Comparison of ENCODE assay signal across 7 cellular contexts in the genomic region with DNA sequence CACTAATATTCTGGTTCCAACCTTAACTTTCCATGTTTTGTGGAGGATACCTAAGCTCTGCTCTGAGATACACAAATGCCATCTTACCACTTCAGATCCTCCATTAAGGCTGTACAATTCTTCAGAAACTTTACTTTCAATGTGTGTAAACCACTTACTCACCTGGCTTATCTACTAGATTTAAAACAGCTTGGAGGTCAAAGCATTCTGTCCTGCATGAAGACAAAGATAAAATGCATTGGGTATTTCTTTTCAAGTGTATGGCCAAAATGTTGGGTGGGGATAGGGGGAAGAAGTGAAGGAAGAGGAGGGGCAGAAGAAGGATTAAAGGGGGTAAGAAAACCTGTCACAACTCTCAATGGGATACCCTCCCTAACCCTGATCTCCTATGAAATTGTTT. TPM values are rescaled to one million over a fixed set of nuclear protein-coding genes. Genes with fewer than 3 reads are reported as not detected.
DNase-seq lines count a peak whose midpoint lies in the region; ATAC-seq and TF ChIP-seq lines count a peak whose summit lies in the region.

No MANE protein-coding gene starts in this region.

- no peak for TF ChIP-seq CTCF in stomach (IDR thresholded peaks at IDR 0.05)

- H3K9me3 ChIP-seq in HUES48 (ENCODE audit: control insufficient read depth, insufficient read depth, low read length) (no peaks in the 10 kb centered on the region), stomach (no peaks in the 10 kb centered on the region)

- intact Hi-C loops in stomach (cut with DNase I; ENCODE audit: low total_unique reads), result loop anchor here (10.0 kb wide), 1 partner anchor 205 kb away; a partner anchor contains a TSS

- H3K4me3 ChIP-seq in HUES48 (ENCODE audit: low read depth, low read length), result peak overlapping the region; percentile 81
- peak overlapping the region; percentile 59 to 85 (median 82) for H3K4me3 ChIP-seq in stomach

- no peak overlapping the region for H3K9ac ChIP-seq in HUES48 (ENCODE audit: low read depth, low read length)

- H3K4me1 ChIP-seq in HUES48 (ENCODE audit: control insufficient read depth, insufficient read depth, low read length) (peaks cover 12% of the 10 kb centered on the region), stomach (peaks cover 10 to 34% (median 20%) of the 10 kb centered on the region in 4 donors)

- peak overlapping the region; percentile 90 to 93 for H3K27ac Mint-ChIP-seq in activated naive CD4-positive, alpha-beta T cell treated with anti-CD3 and anti-CD28 coated beads, Interleukin-2, amount 50 U/mL, for 72 hours

- no peaks in the 10 kb centered on the region for H3K36me3 ChIP-seq in HUES48 (ENCODE audit: control insufficient read depth, insufficient read depth, low read length)
- peaks cover 0 to 38% (median 34%) of the 10 kb centered on the region in 4 donors for H3K36me3 ChIP-seq in stomach

- H3K27ac ChIP-seq in HUES48 (ENCODE audit: low read depth, low read length) (peak overlapping the region; percentile 98), stomach (peak overlapping the region; percentile 93 to 98 (median 96))

- no peak for ATAC-seq in activated naive CD4-positive, alpha-beta T cell treated with anti-CD3 and anti-CD28 coated beads, Interleukin-2, amount 50 U/mL, for 72 hours
- no peak for ATAC-seq in GM18861 (IDR thresholded peaks at IDR 0.05; ENCODE audit: unreplicated experiment)

- peaks cover 13 to 43% of the 10 kb centered on the region in 2 donors for H3K36me3 Mint-ChIP-seq in activated naive CD4-positive, alpha-beta T cell treated with anti-CD3 and anti-CD28 coated beads, Interleukin-2, amount 50 U/mL, for 72 hours

- TF ChIP-seq EP300 in stomach (IDR thresholded peaks at IDR 0.05), result no peak

- TF ChIP-seq POLR2A in stomach (IDR thresholded peaks at IDR 0.05), result no peak

- no peaks in the 10 kb centered on the region for H3K9me3 Mint-ChIP-seq in activated naive CD4-positive, alpha-beta T cell treated with anti-CD3 and anti-CD28 coated beads, Interleukin-2, amount 50 U/mL, for 72 hours

- no peak for DNase-seq in activated naive CD4-positive, alpha-beta T cell treated with anti-CD3 and anti-CD28 coated beads, Interleukin-2, amount 50 U/mL, for 72 hours (ENCODE audit: low spot score in 2 of 2)
- peak; percentile 10 for DNase-seq in iPS-NIHi7 (ENCODE audit: extremely low spot score)
- no peak for DNase-seq in stomach
- DNase-seq in cerebellum (ENCODE audit: low spot score), result no peak
- DNase-seq in NCI-H2171 treated with DMSO at 0.1 percent for 48 hours (lab: John Stamatoyannopoulos, UW), result no peak

- H3K27me3 ChIP-seq in HUES48 (ENCODE audit: control insufficient read depth, insufficient read depth, low read length) (no peaks in the 10 kb centered on the region), stomach (no peaks in the 10 kb centered on the region)

RNA-seq across cellular contexts. Expression of a gene that starts 0.9 kb away (rescaled TPM):
- 10 to 100 TPM; 22.5 to 22.7 TPM for total RNA-seq in activated naive CD4-positive, alpha-beta T cell treated with anti-CD3 and anti-CD28 coated beads, Interleukin-2, amount 50 U/mL, for 72 hours
- 10 to 100 TPM; 16.2 to 88.4 (median 20.4) TPM for total RNA-seq in stomach
- 1 to 10 TPM; 4.1 to 6.4 (median 5.0) TPM for polyA plus RNA-seq in stomach
- 19.0 TPM for total RNA-seq in cerebellum
